In genomic region chr5:131932235-131932634, GRCh38 we compare ENCODE assay signal across 22 cellular contexts. TPM values are rescaled to one million over a fixed set of nuclear protein-coding genes. Genes with fewer than 3 reads are reported as not detected.
DNase-seq lines count a peak whose midpoint lies in the region; ATAC-seq and TF ChIP-seq lines count a peak whose summit lies in the region.
"Had no signal": no experiment of that assay in that cellular context is flagged by ENCODE, and none has a peak within 500 bp of the region (broad histone marks: within the 10 kb centered on the region; RNA-seq: fewer than 3 reads in every experiment).

No MANE protein-coding gene starts in this region.

- peak overlapping the region; percentile 4; the same call in 1 of the 2 replicates for H3K4me2 ChIP-seq in GM23338
- H3K4me2 ChIP-seq: A549 had no signal

- H3K9me3 Mint-ChIP-seq in GM23338 = peaks cover 32% of the 10 kb centered on the region
- peaks cover 33% of the 10 kb centered on the region for H3K9me3 Mint-ChIP-seq in WTC11

- H3K36me3 Mint-ChIP-seq in GM23338 (ENCODE audit: low read depth) (peaks cover 9% of the 10 kb centered on the region; the same call in 1 of the 3 replicates), WTC11 (peaks cover 23% of the 10 kb centered on the region)

- no peak overlapping the region for H2AFZ ChIP-seq in GM23338

- intact Hi-C loops in sciatic nerve (cut with DNase I) = no loop called here

- H3K9me2 ChIP-seq in GM23338 (ENCODE audit: insufficient read depth) = no peaks in the 10 kb centered on the region

- peak; percentile 68 for DNase-seq in GM23338 (ENCODE audit: low spot score)
- no peak for DNase-seq in WTC11 (ENCODE audit: low spot score)
- peak; percentile 25 for DNase-seq in iPS DF 4.7 (ENCODE audit: extremely low read depth, low spot score)
- peak; percentile 31 for DNase-seq in iPS-NIHi7 (ENCODE audit: extremely low spot score)
- no peak for DNase-seq in sciatic nerve (ENCODE audit: low spot score)
- DNase-seq: AML-193; Caco-2; CD4-positive, alpha-beta T cell; DMS79; GDM1; HFFc6; IMR-90 had no signal

- no peak overlapping the region for H3K4me3 Mint-ChIP-seq in GM23338
- H3K4me3 Mint-ChIP-seq in WTC11 = no peak overlapping the region
- H3K4me3 Mint-ChIP-seq: CD4-positive, alpha-beta T cell; HFFc6 had no signal

- peaks cover 2% of the 10 kb centered on the region for H3K27me3 Mint-ChIP-seq in GM23338 (ENCODE audit: insufficient read depth, low read depth, poor library complexity)
- peaks cover 14% of the 10 kb centered on the region for H3K27me3 Mint-ChIP-seq in WTC11 (ENCODE audit: low read depth)
- H3K27me3 Mint-ChIP-seq: CD4-positive, alpha-beta T cell had no signal

- H4K20me1 ChIP-seq in GM23338 (replicated peaks; ENCODE audit: insufficient read depth) = no peaks in the 10 kb centered on the region

- H3K36me3 ChIP-seq in GM23338 (ENCODE audit: insufficient read depth) = no peaks in the 10 kb centered on the region

- POLR2A ChIA-PET in WTC11 (lab: Charles Lee) = interaction anchor here (0.9 kb wide), 1 partner anchor 43 kb away, joined by 3 read pairs; no protein-coding TSS in a partner anchor

- ATAC-seq in GM23338 = peak; percentile 94
- ATAC-seq in WTC11 = peak; percentile 92
- ATAC-seq in HG02571 (IDR thresholded peaks at IDR 0.05; ENCODE audit: unreplicated experiment) = no peak
- ATAC-seq in GM19452 (IDR thresholded peaks at IDR 0.05; ENCODE audit: unreplicated experiment) = no peak
- ATAC-seq in sciatic nerve = no peak
- ATAC-seq: A549, HCT116, K562 had no signal

- no peak overlapping the region for H3K27ac ChIP-seq in GM23338 (ENCODE audit: low read depth)
- H3K27ac ChIP-seq: 22Rv1, A549, C4-2B had no signal

- no peak for TF ChIP-seq CTCF in GM23338 (conservative IDR thresholded peaks at IDR 0.05; ENCODE audit: low read depth in 2 of 2)
- no peak for TF ChIP-seq CTCF in WTC11 (IDR thresholded peaks at IDR 0.05)

- peaks cover 18% of the 10 kb centered on the region; the same call in 2 of the 3 replicates for H3K4me1 Mint-ChIP-seq in GM23338
- peaks cover 19% of the 10 kb centered on the region for H3K4me1 Mint-ChIP-seq in WTC11

- no peaks in the 10 kb centered on the region for H3F3A ChIP-seq in GM23338 (replicated peaks; ENCODE audit: low read depth)

- peaks cover 13% of the 10 kb centered on the region for H3K4me1 ChIP-seq in GM23338 (ENCODE audit: insufficient read depth)
- H3K4me1 ChIP-seq: A549, Caco-2 had no signal

- no peaks in the 10 kb centered on the region for H3K79me2 ChIP-seq in GM23338 (replicated peaks; ENCODE audit: insufficient read depth)

- no peak overlapping the region for H3K27ac Mint-ChIP-seq in GM23338
- no peak overlapping the region for H3K27ac Mint-ChIP-seq in WTC11
- H3K27ac Mint-ChIP-seq: CD4-positive, alpha-beta T cell; HFFc6 had no signal

- CTCF ChIA-PET in WTC11 (lab: Charles Lee) = interaction anchor here (1.3 kb wide), 1 partner anchor 76 kb away, joined by 8 read pairs; no protein-coding TSS in a partner anchor

- no peak overlapping the region for H3K4me3 ChIP-seq in GM23338
- H3K4me3 ChIP-seq: A549, K562 had no signal

- no peaks in the 10 kb centered on the region for H3K27me3 ChIP-seq in GM23338 (ENCODE audit: insufficient read depth)

TF ChIP-seq in GM23338, 12 proteins besides CTCF, POLR2A, EP300 and RAD21:
- TF ChIP-seq STAT1 (IDR thresholded peaks at IDR 0.05; ENCODE audit: unreplicated experiment) = no peak
- peak; percentile 33; the same call in 1 of the 2 replicates for TF ChIP-seq NANOG (IDR thresholded peaks at IDR 0.05; ENCODE audit: borderline replicate concordance)

TF ChIP-seq in WTC11, 78 proteins besides CTCF, POLR2A, EP300 and RAD21 (continues in another document):
- TF ChIP-seq AR (CRISPR knock-in tag; IDR thresholded peaks at IDR 0.05) = no peak
- TF ChIP-seq, protein P1, sequence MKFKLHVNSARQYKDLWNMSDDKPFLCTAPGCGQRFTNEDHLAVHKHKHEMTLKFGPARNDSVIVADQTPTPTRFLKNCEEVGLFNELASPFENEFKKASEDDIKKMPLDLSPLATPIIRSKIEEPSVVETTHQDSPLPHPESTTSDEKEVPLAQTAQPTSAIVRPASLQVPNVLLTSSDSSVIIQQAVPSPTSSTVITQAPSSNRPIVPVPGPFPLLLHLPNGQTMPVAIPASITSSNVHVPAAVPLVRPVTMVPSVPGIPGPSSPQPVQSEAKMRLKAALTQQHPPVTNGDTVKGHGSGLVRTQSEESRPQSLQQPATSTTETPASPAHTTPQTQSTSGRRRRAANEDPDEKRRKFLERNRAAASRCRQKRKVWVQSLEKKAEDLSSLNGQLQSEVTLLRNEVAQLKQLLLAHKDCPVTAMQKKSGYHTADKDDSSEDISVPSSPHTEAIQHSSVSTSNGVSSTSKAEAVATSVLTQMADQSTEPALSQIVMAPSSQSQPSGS (CRISPR knock-in tag; IDR thresholded peaks at IDR 0.05; ENCODE audit: borderline replicate concordance, low read depth) = no peak
- TF ChIP-seq USF2 (CRISPR knock-in tag; IDR thresholded peaks at IDR 0.05) = no peak
- no peak for TF ChIP-seq ZBTB21 (CRISPR knock-in tag; IDR thresholded peaks at IDR 0.05; ENCODE audit: borderline replicate concordance)
- TF ChIP-seq, protein P2, sequence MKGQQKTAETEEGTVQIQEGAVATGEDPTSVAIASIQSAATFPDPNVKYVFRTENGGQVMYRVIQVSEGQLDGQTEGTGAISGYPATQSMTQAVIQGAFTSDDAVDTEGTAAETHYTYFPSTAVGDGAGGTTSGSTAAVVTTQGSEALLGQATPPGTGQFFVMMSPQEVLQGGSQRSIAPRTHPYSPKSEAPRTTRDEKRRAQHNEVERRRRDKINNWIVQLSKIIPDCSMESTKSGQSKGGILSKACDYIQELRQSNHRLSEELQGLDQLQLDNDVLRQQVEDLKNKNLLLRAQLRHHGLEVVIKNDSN (CRISPR knock-in tag; IDR thresholded peaks at IDR 0.05) = no peak
- TF ChIP-seq HMGA2 (CRISPR knock-in tag; IDR thresholded peaks at IDR 0.05) = no peak
- TF ChIP-seq MYBL2 (CRISPR knock-in tag; IDR thresholded peaks at IDR 0.05) = no peak
- no peak for TF ChIP-seq PRRX2 (CRISPR knock-in tag; IDR thresholded peaks at IDR 0.05)
- no peak for TF ChIP-seq CREM (CRISPR knock-in tag; IDR thresholded peaks at IDR 0.05)
- no peak for TF ChIP-seq GTF2I (CRISPR knock-in tag; conservative IDR thresholded peaks at IDR 0.05)
- no peak for TF ChIP-seq FOXP1 (CRISPR knock-in tag; IDR thresholded peaks at IDR 0.05; ENCODE audit: borderline replicate concordance)
- no peak for TF ChIP-seq ATF6 (CRISPR knock-in tag; IDR thresholded peaks at IDR 0.05)
- TF ChIP-seq MXD4 (CRISPR knock-in tag; IDR thresholded peaks at IDR 0.05; ENCODE audit: borderline replicate concordance) = no peak
- no peak for TF ChIP-seq KAT7 (CRISPR knock-in tag; IDR thresholded peaks at IDR 0.05; ENCODE audit: borderline replicate concordance)

RNA-seq across cellular contexts. Expression of gene MEIKIN, which starts 13.2 kb away (rescaled TPM):
- not detected in 2 replicates for total RNA-seq in GM23338 (2014; rRNA removed; shearing (Covaris generic))
- polyA plus RNA-seq in GM23338 (2016; fragmentation: Nextera tagmentation; extraction: Ambion mirVana) = not detected in 2 replicates
- total RNA-seq in WTC11 (2021) (not detected in 3 replicates), sciatic nerve (not detected)
- total RNA-seq: Caco-2; CD4-positive, alpha-beta T cell; Daoy; H4; HFFc6; IMR-90 had no signal
- polyA plus RNA-seq: A549, BJ, IMR-90, K562 had no signal

Comparison
In these comparisons a context has a peak if more than half of its experiments do, and no peak if none do; other contexts are left out.
1. ATAC-seq: peak in GM23338 (single experiment) and WTC11 (single experiment); none in HG02571 (single experiment), GM19452 (single experiment) and sciatic nerve (single experiment).
2. DNase-seq: peak in GM23338 (single experiment), iPS DF 4.7 (single experiment) and iPS-NIHi7 (single experiment); none in WTC11 (single experiment) and sciatic nerve (single experiment).